15 cellular contexts compared by ENCODE assay signal in genomic region chr5:81848368-81848767, GRCh38.
DNase-seq lines count a peak whose midpoint lies in the region; ATAC-seq and TF ChIP-seq lines count a peak whose summit lies in the region.
"Had no signal": no experiment of that assay in that cellular context is flagged by ENCODE, and none has a peak within 500 bp of the region (broad histone marks: within the 10 kb centered on the region; RNA-seq: fewer than 3 reads in every experiment).

No MANE protein-coding gene starts in this region.

- ATAC-seq in left colon, result peak; percentile 23
- ATAC-seq in activated T-cell treated with anti-CD3 and anti-CD28 coated beads, Interleukin-2, amount 50 U/mL, for 4 hours, result no peak

- H3K4me1 Mint-ChIP-seq in activated T-cell treated with anti-CD3 and anti-CD28 coated beads, Interleukin-2, amount 50 U/mL, for 4 hours (ENCODE audit: low read depth), result peaks cover 30% of the 10 kb centered on the region

- no peaks in the 10 kb centered on the region for H3K27me3 ChIP-seq in subcutaneous abdominal adipose tissue (ENCODE audit: control insufficient read depth in 5 of 5, insufficient read depth in 4 of 5, low read length in 5 of 5)

- no peaks in the 10 kb centered on the region for H3K9me3 Mint-ChIP-seq in activated T-cell treated with anti-CD3 and anti-CD28 coated beads, Interleukin-2, amount 50 U/mL, for 4 hours
- H3K9me3 Mint-ChIP-seq: activated B cell treated with CpG ODN at 0.5 μM for 24 hours had no signal

- H3K36me3 ChIP-seq in subcutaneous abdominal adipose tissue (ENCODE audit: control insufficient read depth in 5 of 5, insufficient read depth in 5 of 5, low read length in 5 of 5), result no peaks in the 10 kb centered on the region

- H3K27ac ChIP-seq in subcutaneous abdominal adipose tissue (ENCODE audit: low read depth, low read length), result no peak overlapping the region

- intact Hi-C loops in left colon (cut with DNase I, micrococcal nuclease), result no loop called here

- H3K36me3 Mint-ChIP-seq in activated T-cell treated with anti-CD3 and anti-CD28 coated beads, Interleukin-2, amount 50 U/mL, for 4 hours (ENCODE audit: insufficient read depth), result no peaks in the 10 kb centered on the region

- H3K4me3 ChIP-seq in choroid plexus epithelial cell (ENCODE audit: low read depth, low read length) (no peak overlapping the region), subcutaneous abdominal adipose tissue (ENCODE audit: low read depth in 1 of 5, low read length in 5 of 5) (peak overlapping the region; percentile 23 to 57 (median 46))
- H3K4me3 ChIP-seq: skin epidermis had no signal

- H3K9ac ChIP-seq in subcutaneous abdominal adipose tissue (ENCODE audit: low read length in 5 of 5), result no peak overlapping the region

- no peak overlapping the region for H3K4me3 Mint-ChIP-seq in activated T-cell treated with anti-CD3 and anti-CD28 coated beads, Interleukin-2, amount 50 U/mL, for 4 hours
- H3K4me3 Mint-ChIP-seq: activated B cell treated with CpG ODN at 0.5 μM for 24 hours had no signal

- H3K27me3 Mint-ChIP-seq in activated T-cell treated with anti-CD3 and anti-CD28 coated beads, Interleukin-2, amount 50 U/mL, for 4 hours (ENCODE audit: low read depth), result no peaks in the 10 kb centered on the region
- H3K27me3 Mint-ChIP-seq: activated B cell treated with CpG ODN at 0.5 μM for 24 hours had no signal

- DNase-seq in DMS153 (lab: John Stamatoyannopoulos, UW) (peak; percentile 13), DMS153 treated with DMSO at 0.1 percent for 48 hours (lab: John Stamatoyannopoulos, UW; ENCODE audit: unreplicated experiment) (no peak), choroid plexus epithelial cell (ENCODE audit: low read depth) (peak; percentile 40), left colon (peak in 1 of 2 donors; percentile 16), LoVo (ENCODE audit: low spot score) (no peak), NCI-H446 treated with DMSO at 0.1 percent for 48 hours (lab: John Stamatoyannopoulos, UW) (no peak)
- DNase-seq in activated T-cell treated with anti-CD3 and anti-CD28 coated beads, Interleukin-2, amount 50 U/mL, for 4 hours, result no peak
- DNase-seq: 8988T; activated B cell treated with CpG ODN at 0.5 μM for 24 hours; activated CD8-positive, alpha-beta memory T cell treated with anti-CD3 and anti-CD28 coated beads, Interleukin-2, amount 50 U/mL, for 48 hours; H7; NCI-H524 treated with DMSO at 0.1 percent for 48 hours; Right ventricle myocardium superior had no signal

- no peak for TF ChIP-seq CTCF in choroid plexus epithelial cell (conservative IDR thresholded peaks at IDR 0.05; ENCODE audit: low read depth, low read length)

- H3K9me3 ChIP-seq in subcutaneous abdominal adipose tissue (ENCODE audit: control insufficient read depth in 5 of 5, low read length in 5 of 5), result no peaks in the 10 kb centered on the region

- H3K4me1 ChIP-seq in subcutaneous abdominal adipose tissue (ENCODE audit: control insufficient read depth in 5 of 5, insufficient read depth in 5 of 5, low read length in 5 of 5), result peaks cover 6 to 50% (median 47%) of the 10 kb centered on the region in 5 donors

Comparison
In these comparisons a context has a peak if more than half of its experiments do, and no peak if none do; other contexts are left out.
1. DNase-seq: peak in DMS153 (single experiment) and choroid plexus epithelial cell (single experiment); none in DMS153 treated with DMSO at 0.1 percent for 48 hours (single experiment), LoVo (single experiment), activated T-cell treated with anti-CD3 and anti-CD28 coated beads, Interleukin-2, amount 50 U/mL, for 4 hours (single experiment) and NCI-H446 treated with DMSO at 0.1 percent for 48 hours (single experiment).